2 cellular contexts compared by ENCODE assay signal in genomic region chr1:161115132-161115711, GRCh38.
A peak's percentile ranks its signal among the peaks of the same experiment; 100 is the strongest.
TF ChIP-seq lines count a peak whose summit lies in the region.

No MANE protein-coding gene starts in this region.

TF ChIP-seq in SK-N-SH, 30 proteins besides CTCF, POLR2A, EP300 and RAD21 (continued from another document):
- TF ChIP-seq ZBTB33 (IDR thresholded peaks at IDR 0.05; ENCODE audit: borderline replicate concordance, low read depth) (no peak), GATA2 (CRISPR knock-in tag; IDR thresholded peaks at IDR 0.05) (no peak), FOSL2 (IDR thresholded peaks at IDR 0.05; ENCODE audit: borderline replicate concordance, low read depth) (peak; percentile 72), NFIC (IDR thresholded peaks at IDR 0.05; ENCODE audit: borderline replicate concordance) (peak; percentile 59; the same call in 1 of the 2 replicates), RCOR1 (IDR thresholded peaks at IDR 0.05; ENCODE audit: low read length) (no peak), TEAD4 (IDR thresholded peaks at IDR 0.05; ENCODE audit: borderline replicate concordance, insufficient read depth) (no peak), REST (IDR thresholded peaks at IDR 0.05; ENCODE audit: low read depth, low read length) (no peak), RFX5 (IDR thresholded peaks at IDR 0.05; ENCODE audit: low read length) (no peak), CHD2 (IDR thresholded peaks at IDR 0.05; ENCODE audit: low read length, partially characterized antibody) (no peak), ELF1 (IDR thresholded peaks at IDR 0.05) (no peak), GABPA (IDR thresholded peaks at IDR 0.05; ENCODE audit: low read depth) (no peak), RXRA (IDR thresholded peaks at IDR 0.05; ENCODE audit: borderline replicate concordance, low read depth) (no peak), FOXJ3 (CRISPR knock-in tag; IDR thresholded peaks at IDR 0.05) (no peak), PBX3 (IDR thresholded peaks at IDR 0.05) (0 out of 2 replicates have a peak, but pooled peaks have one; percentile 2), TCF12 (IDR thresholded peaks at IDR 0.05) (peak; percentile 76), IRF3 (IDR thresholded peaks at IDR 0.05; ENCODE audit: low read depth, low read length) (no peak), USF1 (IDR thresholded peaks at IDR 0.05; ENCODE audit: borderline replicate concordance, low read depth) (no peak), SMC3 (IDR thresholded peaks at IDR 0.05; ENCODE audit: low read depth, low read length) (no peak), MEF2A (IDR thresholded peaks at IDR 0.05; ENCODE audit: borderline replicate concordance, low read depth) (no peak), POLR2AphosphoS5 (IDR thresholded peaks at IDR 0.05; ENCODE audit: low read depth, low read length) (peak; percentile 29; the same call in 1 of the 2 replicates), SIN3A (IDR thresholded peaks at IDR 0.05; ENCODE audit: borderline replicate concordance, low read depth, low read length) (no peak), YY1 (IDR thresholded peaks at IDR 0.05; ENCODE audit: low read depth) (no peak), EZH2phosphoT487 (IDR thresholded peaks at IDR 0.05; ENCODE audit: borderline replicate concordance, low read depth) (no peak), FOXM1 (IDR thresholded peaks at IDR 0.05; ENCODE audit: low read depth) (no peak)
TF ChIP-seq in SK-N-SH: peak in this region for 7.

TF ChIP-seq in SK-N-SH treated with all-trans-retinoic acid at 6 μM for 48 hours, 23 proteins besides CTCF, POLR2A, EP300 and RAD21 (continued from another document):
- TF ChIP-seq PATZ1 (CRISPR knock-in tag; IDR thresholded peaks at IDR 0.05; ENCODE audit: borderline replicate concordance) (no peak), CSDC2 (CRISPR knock-in tag; IDR thresholded peaks at IDR 0.05) (no peak), RARB (CRISPR knock-in tag; IDR thresholded peaks at IDR 0.05) (no peak), ZFP30 (CRISPR knock-in tag; IDR thresholded peaks at IDR 0.05) (no peak), ISL1 (CRISPR knock-in tag; IDR thresholded peaks at IDR 0.05) (no peak), SNAI2 (CRISPR knock-in tag; IDR thresholded peaks at IDR 0.05) (no peak), ZNF70 (CRISPR knock-in tag; IDR thresholded peaks at IDR 0.05) (no peak), TCF4 (CRISPR knock-in tag; IDR thresholded peaks at IDR 0.05; ENCODE audit: borderline replicate concordance) (no peak), ARNTL (CRISPR knock-in tag; IDR thresholded peaks at IDR 0.05; ENCODE audit: borderline replicate concordance, low read depth) (no peak), OSR1 (CRISPR knock-in tag; IDR thresholded peaks at IDR 0.05) (no peak), TOX (CRISPR knock-in tag; IDR thresholded peaks at IDR 0.05; ENCODE audit: borderline replicate concordance) (no peak; the same call in 1 of the 2 replicates), ZFP3 (CRISPR knock-in tag; IDR thresholded peaks at IDR 0.05) (no peak), POU6F1 (CRISPR knock-in tag; IDR thresholded peaks at IDR 0.05; ENCODE audit: borderline replicate concordance, low read depth) (no peak), PPARA (CRISPR knock-in tag; IDR thresholded peaks at IDR 0.05; ENCODE audit: borderline replicate concordance) (no peak)
